ENCODE assay signal across 1 cellular context in genomic region chr13:43054803-43055802, GRCh38.
TF ChIP-seq lines count a peak whose summit lies in the region.

No MANE protein-coding gene starts in this region.

TF ChIP-seq in HepG2, 621 proteins besides CTCF, POLR2A, EP300 and RAD21 (continued from another document):
- no peak for TF ChIP-seq CREB3 (CRISPR knock-in tag; IDR thresholded peaks at IDR 0.05)
- no peak for TF ChIP-seq STAG1 (CRISPR knock-in tag; IDR thresholded peaks at IDR 0.05)
